8 cellular contexts compared by ENCODE assay signal in the genomic region with DNA sequence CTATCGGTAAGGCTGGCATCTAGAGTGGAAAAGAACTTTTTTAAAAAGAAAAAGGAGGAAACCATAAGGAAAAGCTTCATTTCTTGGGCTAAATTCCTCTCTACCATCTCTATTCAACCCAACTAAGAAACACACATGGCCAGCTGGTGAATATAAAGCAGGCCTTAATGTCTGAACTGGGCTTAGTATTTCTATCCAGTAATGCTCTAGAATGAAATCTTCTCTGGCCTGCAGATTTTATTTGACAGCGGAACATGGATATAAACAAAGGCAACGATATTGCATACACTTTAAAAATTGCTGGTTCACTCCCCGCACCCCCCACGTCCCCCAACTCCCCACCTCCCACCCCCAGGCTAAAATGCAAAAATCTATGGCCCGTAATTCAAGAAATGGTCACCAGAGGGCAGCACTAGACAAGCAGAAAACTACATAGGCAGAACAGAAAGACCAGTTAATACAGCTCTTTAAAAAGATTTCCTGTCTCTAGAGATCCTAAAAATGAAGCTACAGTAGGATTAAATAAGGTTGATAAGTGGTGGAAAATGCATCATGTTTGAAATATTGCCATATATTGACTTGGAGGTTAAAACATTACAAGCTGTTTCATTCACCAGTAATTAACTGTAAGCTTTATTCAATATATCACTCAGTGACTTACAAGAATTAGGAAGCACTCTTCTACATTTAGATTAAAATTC.
DNase-seq lines count a peak whose midpoint lies in the region; ATAC-seq, FAIRE-seq and TF ChIP-seq lines count a peak whose summit lies in the region.

No MANE protein-coding gene starts in this region.

- peak; percentile 95 for FAIRE-seq in islet of Langerhans (lab: Jason Lieb, UNC)

- no peak overlapping the region for H3K27ac ChIP-seq in body of pancreas

- TF ChIP-seq POLR2A in body of pancreas (IDR thresholded peaks at IDR 0.05): no peak

- no peaks in the 10 kb centered on the region for H3K36me3 ChIP-seq in body of pancreas (replicated peaks in 1 of 2; ENCODE audit: insufficient read depth in 1 of 2, low read depth in 2 of 2)

- H3K4me1 ChIP-seq in body of pancreas: no peaks in the 10 kb centered on the region

- ATAC-seq in body of pancreas: peak; percentile 62
- no peak for ATAC-seq in HG03135 (IDR thresholded peaks at IDR 0.05; ENCODE audit: unreplicated experiment)

- intact Hi-C loops in body of pancreas (cut with DNase I): loop anchor here (10.0 kb wide), 2 partner anchors 291 to 401 kb away; no protein-coding TSS in a partner anchor

- 16 to 21% methylated on average over 6 of the region's 6 CpGs for WGBS in body of pancreas, 2 donors

- peak; percentile 62 for DNase-seq in AG08395 (ENCODE audit: low spot score)
- peak; percentile 53 for DNase-seq in GM13977 (ENCODE audit: low spot score)
- peak; percentile 82 for DNase-seq in KBM-7
- DNase-seq in T-helper 1 cell: peak in 3 of 5 donors; percentile 16 to 41 (median 33)
- peak; percentile 34 to 58 (median 52) for DNase-seq in body of pancreas
- peak; percentile 52 for DNase-seq in stimulated activated CD4-positive, alpha-beta T cell treated with anti-CD3 and anti-CD28 coated beads, Interleukin-4, amount 100 ng/mL, for 24 hours

- no peak overlapping the region for H3K4me3 ChIP-seq in body of pancreas

- in situ Hi-C loops in GM13977 (cut with MboI; ENCODE audit: low pct_unique_long_range_greater_than_20kb, low sequenced_read_pairs, unreplicated experiment) (loop anchor here (10.0 kb wide), 1 partner anchor 411 kb away; no protein-coding TSS in a partner anchor), KBM-7 (cut with MboI; ENCODE audit: low pct_unique_long_range_greater_than_20kb, low sequenced_read_pairs) (loop anchor here (25.0 kb wide), 1 partner anchor 399 kb away; no protein-coding TSS in a partner anchor)

- no peaks in the 10 kb centered on the region for H3K27me3 ChIP-seq in body of pancreas

- no peaks in the 10 kb centered on the region for H3K9me3 ChIP-seq in body of pancreas

- TF ChIP-seq CTCF in GM13977 (IDR thresholded peaks at IDR 0.05; ENCODE audit: extremely low read depth, insufficient read depth, missing control alignments): peak; percentile 64
- peak; percentile 61 to 86 (median 67) for TF ChIP-seq CTCF in body of pancreas (IDR thresholded peaks at IDR 0.05)
